In the genomic region with DNA sequence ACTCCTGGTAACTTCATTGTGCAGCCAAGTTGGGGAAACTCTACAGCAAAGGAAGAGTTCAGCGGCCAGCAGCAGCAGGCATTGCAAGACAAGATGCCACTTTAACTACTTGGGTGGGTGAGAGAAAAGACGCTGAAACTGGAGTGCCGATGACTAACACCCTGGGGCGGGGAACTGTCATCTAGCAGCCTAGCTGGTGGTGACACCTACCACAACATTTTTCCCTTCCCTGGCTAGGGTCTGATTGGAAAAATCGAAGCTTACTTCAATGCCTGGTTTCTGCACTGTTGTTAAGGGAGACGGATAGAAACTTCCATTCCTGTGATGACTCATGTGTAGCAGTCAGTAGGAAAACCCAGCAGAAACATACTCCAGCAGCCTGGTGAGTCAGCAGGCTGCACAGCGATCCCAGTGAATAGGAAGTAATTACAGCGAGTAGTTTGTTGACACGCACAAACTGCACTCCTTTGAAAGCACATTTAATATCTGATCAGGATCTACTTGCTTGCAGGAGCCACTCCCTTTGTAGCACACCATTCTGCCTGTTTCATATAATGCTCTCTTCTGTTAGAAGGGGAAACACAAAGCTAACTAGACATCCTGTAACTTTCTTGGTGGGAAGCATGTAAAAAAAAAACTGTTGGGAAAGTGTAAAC, we compare ENCODE assay signal across 8 cellular contexts.
DNase-seq lines count a peak whose midpoint lies in the region; ATAC-seq and TF ChIP-seq lines count a peak whose summit lies in the region.

No MANE protein-coding gene starts in this region.

- peak overlapping the region in 1 of 2 experiments; percentile 75; a peak in 2 of 4 replicates for H4K8ac ChIP-seq in IMR-90 (ENCODE audit: low read depth in 2 of 2, low read length in 2 of 2)

- in situ Hi-C loops in IMR-90 (cut with MboI; ENCODE audit: low sequenced_read_pairs), result no loop called here
- in situ Hi-C loops in Panc1 (cut with HindIII; ENCODE audit: low pct_unique_long_range_greater_than_20kb, low sequenced_read_pairs), result no loop called here

- BruUV-seq in IMR-90 (replicated peaks; lab: Mats Ljungman, UMichigan) (no TSS peak), Panc1 (replicated peaks; lab: Mats Ljungman, UMichigan) (no TSS peak)

- H3K56ac ChIP-seq in IMR-90 (ENCODE audit: extremely low read depth, insufficient read depth, low read length), result no peak overlapping the region

- 0 out of 2 replicates have a peak overlapping the region, but pooled peaks have one; percentile 41 for H2BK20ac ChIP-seq in IMR-90 (ENCODE audit: low read depth, low read length)

- H3K9ac ChIP-seq in IMR-90 (ENCODE audit: low read depth, low read length), result no peak overlapping the region; the same call in 1 of the 2 replicates

- H2AFZ ChIP-seq in IMR-90 (replicated peaks; ENCODE audit: low read length, poor library complexity), result peak overlapping the region; percentile 85

- peak overlapping the region; percentile 2 for H3K27ac Mint-ChIP-seq in activated T-cell treated with anti-CD3 and anti-CD28 coated beads, Interleukin-2, amount 50 U/mL, for 72 hours

- H3K18ac ChIP-seq in IMR-90 (ENCODE audit: low read depth, low read length), result no peak overlapping the region

- no peaks in the 10 kb centered on the region for H3K9me3 Mint-ChIP-seq in activated T-cell treated with anti-CD3 and anti-CD28 coated beads, Interleukin-2, amount 50 U/mL, for 72 hours

- no peak overlapping the region; the same call in 2 of the 3 replicates for H2BK15ac ChIP-seq in IMR-90 (ENCODE audit: low read depth, low read length)

- H4K20me1 ChIP-seq in IMR-90 (ENCODE audit: insufficient read depth, low read length), result no peaks in the 10 kb centered on the region; the same call in 1 of the 2 replicates

- H3K79me1 ChIP-seq in IMR-90 (ENCODE audit: low read depth in 1 of 2, low read length in 2 of 2), result no peaks in the 10 kb centered on the region

- H3K9me3 ChIP-seq in IMR-90 (ENCODE audit: control insufficient read depth, insufficient read depth, low read length), result no peaks in the 10 kb centered on the region
- H3K9me3 ChIP-seq in Panc1 (ENCODE audit: control insufficient read depth, insufficient read depth, low read depth, low read length), result no peaks in the 10 kb centered on the region

- no CpG with 5 or more reads among the region's 9 CpGs for WGBS in IMR-90 (ENCODE audit: extremely low coverage in 2 of 2, insufficient read length in 1 of 2), 2 experiments

- H3K9me1 ChIP-seq in IMR-90 (ENCODE audit: insufficient read depth, low read length), result no peaks in the 10 kb centered on the region

- no peak overlapping the region for H4K91ac ChIP-seq in IMR-90 (ENCODE audit: insufficient read depth, low read depth, low read length)

- no peak for TF ChIP-seq RAD21 in IMR-90 (IDR thresholded peaks at IDR 0.05; ENCODE audit: low read length)

- dilution Hi-C loops in IMR-90 (cut with HindIII; ENCODE audit: low sequenced_read_pairs, unreplicated experiment), result no loop called here

- TF ChIP-seq POLR2A in GM18505 (IDR thresholded peaks at IDR 0.05; ENCODE audit: borderline replicate concordance, extremely low read depth, insufficient read depth, insufficient read length) (no peak), IMR-90 (IDR thresholded peaks at IDR 0.05; ENCODE audit: low read depth, low read length) (no peak)

- peak overlapping the region; percentile 51; the same call in 1 of the 2 replicates for H2BK120ac ChIP-seq in IMR-90 (ENCODE audit: low read depth, low read length)

- no peak overlapping the region for H2AK5ac ChIP-seq in IMR-90 (ENCODE audit: low read depth, low read length)

- H2BK5ac ChIP-seq in IMR-90 (ENCODE audit: low read depth, low read length, poor library complexity, severe bottlenecking), result peak overlapping the region; percentile 39

- H3K27me3 ChIP-seq in IMR-90 (ENCODE audit: control insufficient read depth, insufficient read depth, low read length) (peaks cover 20% of the 10 kb centered on the region), Panc1 (ENCODE audit: control insufficient read depth, insufficient read depth, low read length) (no peaks in the 10 kb centered on the region)

- CTCF ChIA-PET in IMR-90 (lab: Yijun Ruan, JAX) (no interaction called here), Panc1 (lab: Charles Lee) (interaction anchor here (0.5 kb wide), 1 partner anchor 381 kb away, joined by 3 read pairs; no protein-coding TSS in a partner anchor)

- H3K14ac ChIP-seq in IMR-90 (replicated peaks; ENCODE audit: low read depth, low read length), result no peak overlapping the region

- H3K4me3 ChIP-seq in IMR-90 (ENCODE audit: insufficient read depth, low read depth, low read length) (peak overlapping the region; percentile 73), Panc1 (ENCODE audit: low read depth in 2 of 2, low read length in 2 of 2) (peak overlapping the region; percentile 57 to 85)

- H2AK9ac ChIP-seq in IMR-90 (replicated peaks; ENCODE audit: low read depth, low read length, poor library complexity), result no peak overlapping the region

- no peak overlapping the region for H3K4ac ChIP-seq in IMR-90 (ENCODE audit: low read depth, low read length)

- H3K4me1 Mint-ChIP-seq in activated T-cell treated with anti-CD3 and anti-CD28 coated beads, Interleukin-2, amount 50 U/mL, for 72 hours (ENCODE audit: low read depth), result peaks cover 27% of the 10 kb centered on the region

- POLR2A ChIA-PET in IMR-90 (lab: Charles Lee; ENCODE audit: unreplicated experiment) (no interaction called here), Panc1 (lab: Charles Lee) (interaction anchor here (0.6 kb wide), 1 partner anchor 62 kb away, joined by 3 read pairs; a partner anchor contains a TSS)

- H3K27me3 Mint-ChIP-seq in activated T-cell treated with anti-CD3 and anti-CD28 coated beads, Interleukin-2, amount 50 U/mL, for 72 hours (ENCODE audit: low read depth), result peaks cover 24% of the 10 kb centered on the region

- no peak overlapping the region for H3K27ac ChIP-seq in IMR-90 (ENCODE audit: insufficient read depth, low read length)
- H3K27ac ChIP-seq in Panc1 (ENCODE audit: low read length), result peak overlapping the region; percentile 66

- H3K4me1 ChIP-seq in IMR-90 (ENCODE audit: control insufficient read depth, insufficient read depth, low read length) (no peaks in the 10 kb centered on the region), Panc1 (ENCODE audit: control insufficient read depth, insufficient read depth, low read length) (peaks cover 4% of the 10 kb centered on the region; the same call in 1 of the 2 replicates)

- peak overlapping the region; percentile 89 to 94 for H3K4me3 Mint-ChIP-seq in activated T-cell treated with anti-CD3 and anti-CD28 coated beads, Interleukin-2, amount 50 U/mL, for 72 hours

- no peak for TF ChIP-seq CTCF in IMR-90 (conservative IDR thresholded peaks at IDR 0.05; ENCODE audit: low read depth, low read length)
- no peak for TF ChIP-seq CTCF in Panc1 (IDR thresholded peaks at IDR 0.05)

- intact Hi-C loops in IMR-90 (cut with micrococcal nuclease) (loop anchor here (1.0 to 10.0 kb wide), 5 partner anchors 63 to 384 kb away; a partner anchor contains a TSS), Panc1 (cut with micrococcal nuclease; ENCODE audit: unreplicated experiment) (loop anchor here (5.0 kb wide), 1 partner anchor 97 kb away; no protein-coding TSS in a partner anchor)

- H3K36me3 Mint-ChIP-seq in activated T-cell treated with anti-CD3 and anti-CD28 coated beads, Interleukin-2, amount 50 U/mL, for 72 hours (ENCODE audit: insufficient read depth in 2 of 2), result peaks cover 0 to 2% of the 10 kb centered on the region in 2 donors

- H3K36me3 ChIP-seq in IMR-90 (ENCODE audit: control insufficient read depth, insufficient read depth, low read length), result no peaks in the 10 kb centered on the region
- H3K36me3 ChIP-seq in Panc1 (ENCODE audit: control insufficient read depth, insufficient read depth, low read length), result no peaks in the 10 kb centered on the region; the same call in 1 of the 2 replicates

- ATAC-seq in GM18505 (IDR thresholded peaks at IDR 0.05; ENCODE audit: unreplicated experiment), result peak; percentile 30
- peak; percentile 88 for ATAC-seq in IMR-90 (ENCODE audit: low read depth)
- peak; percentile 88 for ATAC-seq in Panc1
- peak; percentile 72 to 75 for ATAC-seq in activated T-cell treated with anti-CD3 and anti-CD28 coated beads, Interleukin-2, amount 50 U/mL, for 72 hours (replicated peaks in 1 of 2)

- DNase-seq in IMR-90, result peak; percentile 95
- DNase-seq in Panc1 (ENCODE audit: low read depth, low spot score), result peak; percentile 78
- DNase-seq in activated T-cell treated with anti-CD3 and anti-CD28 coated beads, Interleukin-2, amount 50 U/mL, for 72 hours, result peak; percentile 70 to 83
- peak; percentile 86 for DNase-seq in fibroblast of gingiva (ENCODE audit: low read depth)
- peak; percentile 83 for DNase-seq in myocyte (ENCODE audit: low read depth)
- peak; percentile 34 to 40 for DNase-seq in stimulated activated CD8-positive, alpha-beta memory T cell treated with anti-CD3 and anti-CD28 coated beads, Interleukin-7, amount 100 ng/mL, for 1 hour (ENCODE audit: low read depth in 2 of 2)
- DNase-seq in GM19240 (ENCODE audit: insufficient read length, low spot score), result no peak

- peak overlapping the region; percentile 88 for H3K4me2 ChIP-seq in IMR-90 (ENCODE audit: low read depth, low read length)

- no peak overlapping the region for H4K5ac ChIP-seq in IMR-90 (ENCODE audit: low read depth, low read length)

- 0 out of 2 replicates have a peak overlapping the region, but pooled peaks have one; percentile 39 for H3K23ac ChIP-seq in IMR-90 (ENCODE audit: low read depth, low read length)

TF ChIP-seq in IMR-90, 13 proteins besides CTCF, POLR2A, EP300 and RAD21 (continues in another document):
- TF ChIP-seq MAZ (IDR thresholded peaks at IDR 0.05; ENCODE audit: borderline replicate concordance, low read depth, low read length) (no peak), RFX5 (IDR thresholded peaks at IDR 0.05; ENCODE audit: low read depth, low read length) (0 out of 2 replicates have a peak, but pooled peaks have one; percentile 4), CHD1 (IDR thresholded peaks at IDR 0.05; ENCODE audit: low read depth, low read length) (no peak), MAFK (IDR thresholded peaks at IDR 0.05; ENCODE audit: low read depth, low read length) (peak; percentile 42), BHLHE40 (IDR thresholded peaks at IDR 0.05; ENCODE audit: low read depth, low read length) (peak; percentile 52; the same call in 1 of the 2 replicates), CEBPB (IDR thresholded peaks at IDR 0.05; ENCODE audit: low read depth, low read length) (no peak; the same call in 1 of the 2 replicates), RCOR1 (IDR thresholded peaks at IDR 0.05; ENCODE audit: insufficient replicate concordance, low read length) (no peak), MXI1 (IDR thresholded peaks at IDR 0.05; ENCODE audit: borderline replicate concordance, low read depth, low read length) (no peak)
- TF ChIP-seq, protein P1, sequence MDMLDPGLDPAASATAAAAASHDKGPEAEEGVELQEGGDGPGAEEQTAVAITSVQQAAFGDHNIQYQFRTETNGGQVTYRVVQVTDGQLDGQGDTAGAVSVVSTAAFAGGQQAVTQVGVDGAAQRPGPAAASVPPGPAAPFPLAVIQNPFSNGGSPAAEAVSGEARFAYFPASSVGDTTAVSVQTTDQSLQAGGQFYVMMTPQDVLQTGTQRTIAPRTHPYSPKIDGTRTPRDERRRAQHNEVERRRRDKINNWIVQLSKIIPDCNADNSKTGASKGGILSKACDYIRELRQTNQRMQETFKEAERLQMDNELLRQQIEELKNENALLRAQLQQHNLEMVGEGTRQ (IDR thresholded peaks at IDR 0.05; ENCODE audit: low read depth, low read length), result no peak

Comparison
In these comparisons a context has a peak if more than half of its experiments do, and no peak if none do; other contexts are left out.
1. ATAC-seq: peak in every context shown above with its lines; median percentile 88 in IMR-90; 88 in Panc1; 74 in activated T-cell treated with anti-CD3 and anti-CD28 coated beads, Interleukin-2, amount 50 U/mL, for 72 hours; 30 in GM18505.